Comparison of ENCODE assay signal across 9 cellular contexts in the genomic region with DNA sequence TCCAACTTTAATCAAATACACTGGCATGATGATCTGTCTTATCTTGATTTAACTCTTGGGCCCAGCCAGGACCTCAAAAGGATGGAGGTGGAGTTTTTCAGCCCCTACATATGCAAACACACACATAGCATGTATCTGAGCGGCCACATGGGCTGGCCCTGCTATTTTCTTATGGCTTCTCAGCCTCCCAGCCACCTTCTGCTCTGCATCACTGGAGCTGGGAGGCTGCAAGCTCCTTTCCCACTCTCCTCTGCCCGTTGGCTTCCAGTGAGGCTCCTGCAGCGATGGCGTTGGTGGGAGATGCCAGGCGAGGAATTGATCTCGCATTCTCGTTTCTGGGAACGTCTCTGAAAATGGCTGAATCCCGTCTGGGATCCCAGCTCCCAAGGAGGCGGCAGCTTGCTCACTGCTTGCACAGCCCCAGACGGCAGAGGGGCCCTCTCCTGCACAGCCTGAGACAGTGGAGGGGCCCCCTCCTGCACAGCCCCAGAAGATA. TPM values are rescaled to one million over a fixed set of nuclear protein-coding genes. Genes with fewer than 3 reads are reported as not detected.
DNase-seq lines count a peak whose midpoint lies in the region; ATAC-seq and TF ChIP-seq lines count a peak whose summit lies in the region.
"Had no signal": no experiment of that assay in that cellular context is flagged by ENCODE, and none has a peak within 500 bp of the region (broad histone marks: within the 10 kb centered on the region; RNA-seq: fewer than 3 reads in every experiment).

No MANE protein-coding gene starts in this region.

- no peaks in the 10 kb centered on the region for H3K9me3 Mint-ChIP-seq in activated T-cell treated with anti-CD3 and anti-CD28 coated beads, Interleukin-2, amount 50 U/mL, for 24 hours
- peaks cover 4% of the 10 kb centered on the region for H3K9me3 Mint-ChIP-seq in type B pancreatic cell

- peaks cover 56% of the 10 kb centered on the region for H3K4me1 Mint-ChIP-seq in activated T-cell treated with anti-CD3 and anti-CD28 coated beads, Interleukin-2, amount 50 U/mL, for 24 hours (ENCODE audit: low read depth)
- peaks cover 8% of the 10 kb centered on the region for H3K4me1 Mint-ChIP-seq in type B pancreatic cell (ENCODE audit: unreplicated experiment)

- H3K9me3 ChIP-seq in mesodermal cell (ENCODE audit: control insufficient read depth, low read length), result no peaks in the 10 kb centered on the region

- H3K27ac ChIP-seq in brain microvascular endothelial cell (no peak overlapping the region), mesodermal cell (ENCODE audit: low read depth, low read length, severe bottlenecking) (no peak overlapping the region)

- peaks cover 14% of the 10 kb centered on the region for H3K4me1 ChIP-seq in mesodermal cell (ENCODE audit: control insufficient read depth, insufficient read depth, low read length, poor library complexity, severe bottlenecking)

- H3K4me3 Mint-ChIP-seq in activated T-cell treated with anti-CD3 and anti-CD28 coated beads, Interleukin-2, amount 50 U/mL, for 24 hours, result peak overlapping the region; percentile 87
- H3K4me3 Mint-ChIP-seq in type B pancreatic cell, result peak overlapping the region; percentile 87

- in situ Hi-C loops in brain microvascular endothelial cell (cut with HindIII; ENCODE audit: low pct_ligation_motif_present, low sequenced_read_pairs), result no loop called here

- peaks cover 11% of the 10 kb centered on the region for H3K36me3 Mint-ChIP-seq in activated T-cell treated with anti-CD3 and anti-CD28 coated beads, Interleukin-2, amount 50 U/mL, for 24 hours (ENCODE audit: low read depth)
- H3K36me3 Mint-ChIP-seq in type B pancreatic cell, result no peaks in the 10 kb centered on the region

- WGBS in mesodermal cell (ENCODE audit: insufficient coverage in 2 of 2), 2 experiments, result 81 to 89% methylated on average over 9 to 11 of the region's 11 CpGs

- H3K27ac Mint-ChIP-seq in activated T-cell treated with anti-CD3 and anti-CD28 coated beads, Interleukin-2, amount 50 U/mL, for 24 hours, result peak overlapping the region; percentile 94
- peak overlapping the region; percentile 71 for H3K27ac Mint-ChIP-seq in type B pancreatic cell

- no peaks in the 10 kb centered on the region for H3K27me3 ChIP-seq in brain microvascular endothelial cell (replicated peaks)

- H3K4me3 ChIP-seq in brain microvascular endothelial cell (ENCODE audit: low read depth, low read length) (peak overlapping the region; percentile 76), mesodermal cell (ENCODE audit: extremely low read depth, insufficient read depth, low read length, poor library complexity, severe bottlenecking) (peak overlapping the region; percentile 85)

- no peak for DNase-seq in activated T-cell treated with anti-CD3 and anti-CD28 coated beads, Interleukin-2, amount 50 U/mL, for 24 hours
- no peak for DNase-seq in activated T-cell treated with anti-CD3 and anti-CD28 coated beads for 4 hours
- DNase-seq in brain microvascular endothelial cell, result no peak
- DNase-seq in type B pancreatic cell (ENCODE audit: extremely low spot score, unreplicated experiment), result no peak
- no peak for DNase-seq in SIG-M5 treated with dmso at 0.1 percent for 504 hours (lab: John Stamatoyannopoulos, UW; ENCODE audit: unreplicated experiment)

- TF ChIP-seq CTCF in brain microvascular endothelial cell (IDR thresholded peaks at IDR 0.05; ENCODE audit: low read depth, low read length, missing control alignments) (no peak), type B pancreatic cell (conservative IDR thresholded peaks at IDR 0.05) (no peak)

- H3K36me3 ChIP-seq in brain microvascular endothelial cell (replicated peaks) (no peaks in the 10 kb centered on the region), mesodermal cell (ENCODE audit: control insufficient read depth, insufficient read depth, low read length) (no peaks in the 10 kb centered on the region)

- H3K27me3 Mint-ChIP-seq in activated T-cell treated with anti-CD3 and anti-CD28 coated beads, Interleukin-2, amount 50 U/mL, for 24 hours, result no peaks in the 10 kb centered on the region
- H3K27me3 Mint-ChIP-seq in type B pancreatic cell, result peaks cover 3% of the 10 kb centered on the region

- ATAC-seq in GM21717 (IDR thresholded peaks at IDR 0.05; ENCODE audit: unreplicated experiment), result no peak
- ATAC-seq in HG03457 (IDR thresholded peaks at IDR 0.05; ENCODE audit: unreplicated experiment), result no peak

RNA-seq across cellular contexts. Expression of a gene that starts 1.7 kb away (rescaled TPM):
- 23.7 TPM for polyA plus RNA-seq in mesodermal cell (2013, experiment 1 of 2)
- polyA plus RNA-seq in mesodermal cell (2013, experiment 2 of 2), result 22.1 TPM
- total RNA-seq in type B pancreatic cell (ENCODE audit: low replicate concordance), result 33.7 and 40.3 TPM in 2 replicates

RNA-seq across cellular contexts. Expression of a gene that starts 28.7 kb away (rescaled TPM):
- polyA plus RNA-seq in mesodermal cell (2013, experiment 1 of 2), result 0.85 TPM
- polyA plus RNA-seq in mesodermal cell (2013, experiment 2 of 2), result 0.51 TPM
- 4.2 and 8.5 TPM in 2 replicates for total RNA-seq in type B pancreatic cell (ENCODE audit: low replicate concordance)

RNA-seq across cellular contexts. Expression of a gene that starts 47.9 kb away (rescaled TPM):
- 0.59 TPM for polyA plus RNA-seq in mesodermal cell (2013, experiment 1 of 2)
- polyA plus RNA-seq in mesodermal cell (2013, experiment 2 of 2), result not detected
- total RNA-seq in type B pancreatic cell (ENCODE audit: low replicate concordance), result 1.1 TPM in 1 of 2 replicates, not detected in the other
- total RNA-seq: M059J had no signal

RNA-seq across cellular contexts. Expression of a gene that starts 54.8 kb away (rescaled TPM):
- 1.1 TPM for polyA plus RNA-seq in mesodermal cell (2013, experiment 1 of 2)
- polyA plus RNA-seq in mesodermal cell (2013, experiment 2 of 2), result 0.96 TPM
- 4.5 and 5.1 TPM in 2 replicates for total RNA-seq in type B pancreatic cell (ENCODE audit: low replicate concordance)
- total RNA-seq: M059J had no signal

RNA-seq across cellular contexts. Expression of a gene that starts 58.5 kb away (rescaled TPM):
- polyA plus RNA-seq in mesodermal cell (2013, experiment 1 of 2), result 34.3 TPM
- polyA plus RNA-seq in mesodermal cell (2013, experiment 2 of 2), result 27.7 TPM
- total RNA-seq in type B pancreatic cell (ENCODE audit: low replicate concordance), result 36.4 and 49.1 TPM in 2 replicates
